ENCODE assay signal across 8 cellular contexts in genomic region chrX:64395568-64395929, GRCh38. TPM values are rescaled to one million over a fixed set of nuclear protein-coding genes. Genes with fewer than 3 reads are reported as not detected.
DNase-seq lines count a peak whose midpoint lies in the region; ATAC-seq and TF ChIP-seq lines count a peak whose summit lies in the region.

No MANE protein-coding gene starts in this region.

- H3K9me3 ChIP-seq in SK-N-SH = no peaks in the 10 kb centered on the region
- H3K9me3 ChIP-seq in left lung = no peaks in the 10 kb centered on the region
- H3K9me3 ChIP-seq in vagina = no peaks in the 10 kb centered on the region

- no peaks in the 10 kb centered on the region for H3K9me2 ChIP-seq in SK-N-SH

- H3F3A ChIP-seq in SK-N-SH (replicated peaks; ENCODE audit: insufficient read depth) = no peaks in the 10 kb centered on the region

- TF ChIP-seq CTCF in SK-N-SH (IDR thresholded peaks at IDR 0.05) (no peak), left lung (IDR thresholded peaks at IDR 0.05) (no peak), vagina (IDR thresholded peaks at IDR 0.05) (no peak)

- ATAC-seq in GM18511 (IDR thresholded peaks at IDR 0.05; ENCODE audit: unreplicated experiment) (peak; percentile 27), HG02571 (IDR thresholded peaks at IDR 0.05; ENCODE audit: unreplicated experiment) (peak; percentile 25), left lung (peak; percentile 9)

- H3K9ac ChIP-seq in SK-N-SH = no peak overlapping the region

- DNase-seq in SK-N-SH = no peak
- DNase-seq in left lung = no peak
- no peak for DNase-seq in vagina (ENCODE audit: extremely low spot score in 2 of 2)
- no peak for DNase-seq in SIG-M5 (lab: John Stamatoyannopoulos, UW)
- no peak for DNase-seq in COLO668 (lab: John Stamatoyannopoulos, UW; ENCODE audit: unreplicated experiment)
- DNase-seq in NCI-H2081 (lab: John Stamatoyannopoulos, UW) = no peak

- no peak for TF ChIP-seq POLR2A in vagina (IDR thresholded peaks at IDR 0.05)

- H3K27ac ChIP-seq in SK-N-SH (ENCODE audit: low read depth in 2 of 2, low read length in 1 of 2) = no peak overlapping the region
- no peak overlapping the region for H3K27ac ChIP-seq in left lung
- no peak overlapping the region for H3K27ac ChIP-seq in vagina

- H3K36me3 ChIP-seq in SK-N-SH (replicated peaks in 1 of 2; ENCODE audit: control insufficient read depth in 1 of 2, insufficient read depth in 2 of 2, low read length in 1 of 2) = no peaks in the 10 kb centered on the region
- no peaks in the 10 kb centered on the region for H3K36me3 ChIP-seq in left lung
- no peaks in the 10 kb centered on the region for H3K36me3 ChIP-seq in vagina

- TF ChIP-seq RAD21 in SK-N-SH (IDR thresholded peaks at IDR 0.05; ENCODE audit: low read length) = no peak

- H3K27me3 ChIP-seq in SK-N-SH (ENCODE audit: insufficient read depth) (no peaks in the 10 kb centered on the region), left lung (no peaks in the 10 kb centered on the region), vagina (no peaks in the 10 kb centered on the region)

- CTCF ChIA-PET in SK-N-SH (lab: Yijun Ruan, JAX) = no interaction called here

- 0% methylated on average over 4 of the region's 4 CpGs for WGBS in SK-N-SH (ENCODE audit: low lambda C conversion rate)

- no peaks in the 10 kb centered on the region; a peak in 1 of 4 replicates for H3K4me1 ChIP-seq in SK-N-SH (ENCODE audit: control insufficient read depth in 1 of 2, insufficient read depth in 2 of 2, low read depth in 1 of 2, low read length in 1 of 2)
- no peaks in the 10 kb centered on the region for H3K4me1 ChIP-seq in left lung
- H3K4me1 ChIP-seq in vagina = no peaks in the 10 kb centered on the region

- intact Hi-C loops in left lung (cut with DNase I) = no loop called here
- intact Hi-C loops in vagina (cut with DNase I) = no loop called here

- TF ChIP-seq EP300 in SK-N-SH (IDR thresholded peaks at IDR 0.05; ENCODE audit: borderline replicate concordance in 1 of 2, low read depth in 1 of 2, low read length in 1 of 2) = no peak

- H4K20me1 ChIP-seq in SK-N-SH (ENCODE audit: insufficient read depth) = no peaks in the 10 kb centered on the region

- POLR2A ChIA-PET in SK-N-SH (lab: Yijun Ruan, JAX) = no interaction called here

- H3K4me3 ChIP-seq in SK-N-SH (ENCODE audit: low read depth in 2 of 2, low read length in 1 of 2) = peak overlapping the region; percentile 62; a peak in 3 of 4 replicates
- H3K4me3 ChIP-seq in left lung = peak overlapping the region; percentile 34 to 52
- peak overlapping the region; percentile 41 to 49 for H3K4me3 ChIP-seq in vagina

- peak overlapping the region; percentile 88 for H2AFZ ChIP-seq in SK-N-SH (ENCODE audit: low read depth)

- H3K79me2 ChIP-seq in SK-N-SH (ENCODE audit: insufficient read depth) = no peaks in the 10 kb centered on the region

- peak overlapping the region; percentile 74 for H3K4me2 ChIP-seq in SK-N-SH

TF ChIP-seq in SK-N-SH, 30 proteins besides CTCF, POLR2A, EP300 and RAD21:
- TF ChIP-seq FOXM1 (IDR thresholded peaks at IDR 0.05; ENCODE audit: low read depth) (no peak), FOXJ3 (CRISPR knock-in tag; IDR thresholded peaks at IDR 0.05) (no peak)

RNA-seq across cellular contexts. Expression of gene MTMR8, which starts 0.3 kb away (rescaled TPM):
- polyA plus RNA-seq in SK-N-SH (2012; rRNA removed) = 0.21 and 0.35 TPM in 2 replicates
- polyA plus RNA-seq in SK-N-SH (2012; cell fraction: cytosol; rRNA removed) = 0.27 and 0.31 TPM in 2 replicates
- polyA plus RNA-seq in SK-N-SH (2012; cell fraction: nucleus; rRNA removed) = 0.14 and 0.67 TPM in 2 replicates
- 1 to 10 TPM; 2.4 to 2.5 TPM for total RNA-seq in left lung
- total RNA-seq in vagina = 7.9 TPM
